Comparison of ENCODE assay signal across 8 cellular contexts in the genomic region with DNA sequence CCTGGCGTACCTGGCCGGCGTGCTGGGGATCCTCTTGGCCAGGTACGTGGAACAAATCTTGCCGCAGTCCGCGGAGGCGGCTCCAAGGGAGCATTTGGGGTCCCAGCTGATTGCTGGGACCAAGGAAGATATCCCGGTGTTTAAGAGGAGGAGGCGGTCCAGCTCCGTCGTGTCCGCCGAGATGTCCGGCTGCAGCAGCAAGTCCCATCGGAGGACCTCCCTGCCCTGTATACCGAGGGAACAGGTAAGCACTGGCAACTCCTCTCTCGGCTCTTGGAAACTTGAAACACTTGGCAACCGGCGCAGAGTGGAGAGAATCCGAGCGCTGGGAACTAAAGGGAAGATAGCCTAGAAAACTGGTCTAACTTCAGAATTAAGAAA. TPM values are rescaled to one million over a fixed set of nuclear protein-coding genes. Genes with fewer than 3 reads are reported as not detected.
DNase-seq lines count a peak whose midpoint lies in the region; ATAC-seq and TF ChIP-seq lines count a peak whose summit lies in the region.

No MANE protein-coding gene starts in this region.

- H3K9me3 Mint-ChIP-seq in WTC11 = no peaks in the 10 kb centered on the region

- 2% methylated on average over 22 of the region's 22 CpGs for WGBS in right cardiac atrium

- H3K9me3 ChIP-seq in ES-I3 (ENCODE audit: control insufficient read depth, insufficient read depth, low read length) (no peaks in the 10 kb centered on the region), right cardiac atrium (ENCODE audit: control insufficient read depth, low read length) (no peaks in the 10 kb centered on the region)

- H3K27ac Mint-ChIP-seq in WTC11 = no peak overlapping the region; the same call in 1 of the 2 replicates

- intact Hi-C loops in right cardiac atrium (cut with DNase I) = loop anchor here in 1 of 4 donors (10.0 kb wide), 2 partner anchors 375 to 455 kb away; no protein-coding TSS in a partner anchor

- peak overlapping the region; percentile 95 for H3K4me3 Mint-ChIP-seq in WTC11

- peaks cover 21% of the 10 kb centered on the region for H3K4me1 Mint-ChIP-seq in WTC11

- ATAC-seq in WTC11 (peak; percentile 25), right cardiac atrium (peak; percentile 16 to 27), HG03280 (IDR thresholded peaks at IDR 0.05; ENCODE audit: unreplicated experiment) (no peak), GM21390 (IDR thresholded peaks at IDR 0.05; ENCODE audit: unreplicated experiment) (no peak), HG03521 (IDR thresholded peaks at IDR 0.05; ENCODE audit: unreplicated experiment) (no peak)

- H3K36me3 Mint-ChIP-seq in WTC11 = no peaks in the 10 kb centered on the region

- DNase-seq in WTC11 (ENCODE audit: low spot score) (peak; percentile 47), right cardiac atrium (peak in 2 of 3 donors; percentile 71 to 74), NCI-H1694 treated with DMSO at 0.1 percent for 48 hours (lab: John Stamatoyannopoulos, UW) (no peak)

- H3K9ac ChIP-seq in ES-I3 (ENCODE audit: low read depth, low read length) (peak overlapping the region; percentile 66; the same call in 1 of the 2 replicates), rectal smooth muscle tissue (ENCODE audit: low read length) (peak overlapping the region; percentile 45)

- no peaks in the 10 kb centered on the region for H3K27me3 ChIP-seq in right cardiac atrium (ENCODE audit: control insufficient read depth, insufficient read depth)
- no peaks in the 10 kb centered on the region for H3K27me3 ChIP-seq in rectal smooth muscle tissue (ENCODE audit: control insufficient read depth, insufficient read depth, low read length)

- no peak for TF ChIP-seq CTCF in WTC11 (IDR thresholded peaks at IDR 0.05)

- peaks cover 16% of the 10 kb centered on the region for H3K27me3 Mint-ChIP-seq in WTC11 (ENCODE audit: low read depth)

- H3K27ac ChIP-seq in right cardiac atrium (ENCODE audit: low read length) (peak overlapping the region; percentile 90), rectal smooth muscle tissue (ENCODE audit: low read depth, low read length) (peak overlapping the region; percentile 76)

- H3K4me1 ChIP-seq in ES-I3 (ENCODE audit: insufficient read depth, low read length) = no peaks in the 10 kb centered on the region
- H3K4me1 ChIP-seq in right cardiac atrium (ENCODE audit: control insufficient read depth, insufficient read depth, low read length) = no peaks in the 10 kb centered on the region
- H3K4me1 ChIP-seq in rectal smooth muscle tissue (ENCODE audit: control insufficient read depth, insufficient read depth, low read length) = peaks cover 5% of the 10 kb centered on the region

- CTCF ChIA-PET in WTC11 (lab: Charles Lee) = interaction anchor here (0.9 to 2.0 kb wide), 2 partner anchors 108 to 255 kb away, joined by 3 to 5 read pairs; no protein-coding TSS in a partner anchor

- POLR2A ChIA-PET in WTC11 (lab: Charles Lee) = interaction anchor here (0.7 kb wide), 2 partner anchors 398 to 1218 kb away, joined by 3 to 5 read pairs; no protein-coding TSS in a partner anchor

- H3K4me3 ChIP-seq in right cardiac atrium (ENCODE audit: low read length) (peak overlapping the region; percentile 58), rectal smooth muscle tissue (ENCODE audit: low read length) (peak overlapping the region; percentile 89)

- H3K36me3 ChIP-seq in ES-I3 (ENCODE audit: insufficient read depth, low read length) = no peaks in the 10 kb centered on the region
- no peaks in the 10 kb centered on the region for H3K36me3 ChIP-seq in rectal smooth muscle tissue (ENCODE audit: control insufficient read depth, insufficient read depth, low read length)

TF ChIP-seq in WTC11, 78 proteins besides CTCF, POLR2A, EP300 and RAD21 (continues in another document):
- TF ChIP-seq PRRX2 (CRISPR knock-in tag; IDR thresholded peaks at IDR 0.05) = no peak
- no peak for TF ChIP-seq ZNF219 (CRISPR knock-in tag; IDR thresholded peaks at IDR 0.05; ENCODE audit: borderline replicate concordance)
- TF ChIP-seq, protein P1, sequence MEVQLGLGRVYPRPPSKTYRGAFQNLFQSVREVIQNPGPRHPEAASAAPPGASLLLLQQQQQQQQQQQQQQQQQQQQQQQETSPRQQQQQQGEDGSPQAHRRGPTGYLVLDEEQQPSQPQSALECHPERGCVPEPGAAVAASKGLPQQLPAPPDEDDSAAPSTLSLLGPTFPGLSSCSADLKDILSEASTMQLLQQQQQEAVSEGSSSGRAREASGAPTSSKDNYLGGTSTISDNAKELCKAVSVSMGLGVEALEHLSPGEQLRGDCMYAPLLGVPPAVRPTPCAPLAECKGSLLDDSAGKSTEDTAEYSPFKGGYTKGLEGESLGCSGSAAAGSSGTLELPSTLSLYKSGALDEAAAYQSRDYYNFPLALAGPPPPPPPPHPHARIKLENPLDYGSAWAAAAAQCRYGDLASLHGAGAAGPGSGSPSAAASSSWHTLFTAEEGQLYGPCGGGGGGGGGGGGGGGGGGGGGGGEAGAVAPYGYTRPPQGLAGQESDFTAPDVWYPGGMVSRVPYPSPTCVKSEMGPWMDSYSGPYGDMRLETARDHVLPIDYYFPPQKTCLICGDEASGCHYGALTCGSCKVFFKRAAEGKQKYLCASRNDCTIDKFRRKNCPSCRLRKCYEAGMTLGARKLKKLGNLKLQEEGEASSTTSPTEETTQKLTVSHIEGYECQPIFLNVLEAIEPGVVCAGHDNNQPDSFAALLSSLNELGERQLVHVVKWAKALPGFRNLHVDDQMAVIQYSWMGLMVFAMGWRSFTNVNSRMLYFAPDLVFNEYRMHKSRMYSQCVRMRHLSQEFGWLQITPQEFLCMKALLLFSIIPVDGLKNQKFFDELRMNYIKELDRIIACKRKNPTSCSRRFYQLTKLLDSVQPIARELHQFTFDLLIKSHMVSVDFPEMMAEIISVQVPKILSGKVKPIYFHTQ (CRISPR knock-in tag; IDR thresholded peaks at IDR 0.05) = no peak
- no peak for TF ChIP-seq TEAD4 (CRISPR knock-in tag; IDR thresholded peaks at IDR 0.05)
- no peak for TF ChIP-seq ZNF263 (CRISPR knock-in tag; IDR thresholded peaks at IDR 0.05; ENCODE audit: low read depth)
- TF ChIP-seq, protein P2, sequence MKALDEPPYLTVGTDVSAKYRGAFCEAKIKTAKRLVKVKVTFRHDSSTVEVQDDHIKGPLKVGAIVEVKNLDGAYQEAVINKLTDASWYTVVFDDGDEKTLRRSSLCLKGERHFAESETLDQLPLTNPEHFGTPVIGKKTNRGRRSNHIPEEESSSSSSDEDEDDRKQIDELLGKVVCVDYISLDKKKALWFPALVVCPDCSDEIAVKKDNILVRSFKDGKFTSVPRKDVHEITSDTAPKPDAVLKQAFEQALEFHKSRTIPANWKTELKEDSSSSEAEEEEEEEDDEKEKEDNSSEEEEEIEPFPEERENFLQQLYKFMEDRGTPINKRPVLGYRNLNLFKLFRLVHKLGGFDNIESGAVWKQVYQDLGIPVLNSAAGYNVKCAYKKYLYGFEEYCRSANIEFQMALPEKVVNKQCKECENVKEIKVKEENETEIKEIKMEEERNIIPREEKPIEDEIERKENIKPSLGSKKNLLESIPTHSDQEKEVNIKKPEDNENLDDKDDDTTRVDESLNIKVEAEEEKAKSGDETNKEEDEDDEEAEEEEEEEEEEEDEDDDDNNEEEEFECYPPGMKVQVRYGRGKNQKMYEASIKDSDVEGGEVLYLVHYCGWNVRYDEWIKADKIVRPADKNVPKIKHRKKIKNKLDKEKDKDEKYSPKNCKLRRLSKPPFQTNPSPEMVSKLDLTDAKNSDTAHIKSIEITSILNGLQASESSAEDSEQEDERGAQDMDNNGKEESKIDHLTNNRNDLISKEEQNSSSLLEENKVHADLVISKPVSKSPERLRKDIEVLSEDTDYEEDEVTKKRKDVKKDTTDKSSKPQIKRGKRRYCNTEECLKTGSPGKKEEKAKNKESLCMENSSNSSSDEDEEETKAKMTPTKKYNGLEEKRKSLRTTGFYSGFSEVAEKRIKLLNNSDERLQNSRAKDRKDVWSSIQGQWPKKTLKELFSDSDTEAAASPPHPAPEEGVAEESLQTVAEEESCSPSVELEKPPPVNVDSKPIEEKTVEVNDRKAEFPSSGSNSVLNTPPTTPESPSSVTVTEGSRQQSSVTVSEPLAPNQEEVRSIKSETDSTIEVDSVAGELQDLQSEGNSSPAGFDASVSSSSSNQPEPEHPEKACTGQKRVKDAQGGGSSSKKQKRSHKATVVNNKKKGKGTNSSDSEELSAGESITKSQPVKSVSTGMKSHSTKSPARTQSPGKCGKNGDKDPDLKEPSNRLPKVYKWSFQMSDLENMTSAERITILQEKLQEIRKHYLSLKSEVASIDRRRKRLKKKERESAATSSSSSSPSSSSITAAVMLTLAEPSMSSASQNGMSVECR (CRISPR knock-in tag; IDR thresholded peaks at IDR 0.05; ENCODE audit: borderline replicate concordance) = no peak
- TF ChIP-seq ELF4 (CRISPR knock-in tag; IDR thresholded peaks at IDR 0.05; ENCODE audit: low read depth) = no peak
- TF ChIP-seq KAT7 (CRISPR knock-in tag; IDR thresholded peaks at IDR 0.05; ENCODE audit: borderline replicate concordance) = 0 out of 2 replicates have a peak, but pooled peaks have one; percentile 58
- TF ChIP-seq, protein P3, sequence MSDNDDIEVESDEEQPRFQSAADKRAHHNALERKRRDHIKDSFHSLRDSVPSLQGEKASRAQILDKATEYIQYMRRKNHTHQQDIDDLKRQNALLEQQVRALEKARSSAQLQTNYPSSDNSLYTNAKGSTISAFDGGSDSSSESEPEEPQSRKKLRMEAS (CRISPR knock-in tag; IDR thresholded peaks at IDR 0.05) = 0 out of 2 replicates have a peak, but pooled peaks have one; percentile 1
- no peak for TF ChIP-seq CBFB (CRISPR knock-in tag; IDR thresholded peaks at IDR 0.05; ENCODE audit: low read depth)
- TF ChIP-seq, protein P4, sequence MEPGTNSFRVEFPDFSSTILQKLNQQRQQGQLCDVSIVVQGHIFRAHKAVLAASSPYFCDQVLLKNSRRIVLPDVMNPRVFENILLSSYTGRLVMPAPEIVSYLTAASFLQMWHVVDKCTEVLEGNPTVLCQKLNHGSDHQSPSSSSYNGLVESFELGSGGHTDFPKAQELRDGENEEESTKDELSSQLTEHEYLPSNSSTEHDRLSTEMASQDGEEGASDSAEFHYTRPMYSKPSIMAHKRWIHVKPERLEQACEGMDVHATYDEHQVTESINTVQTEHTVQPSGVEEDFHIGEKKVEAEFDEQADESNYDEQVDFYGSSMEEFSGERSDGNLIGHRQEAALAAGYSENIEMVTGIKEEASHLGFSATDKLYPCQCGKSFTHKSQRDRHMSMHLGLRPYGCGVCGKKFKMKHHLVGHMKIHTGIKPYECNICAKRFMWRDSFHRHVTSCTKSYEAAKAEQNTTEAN (CRISPR knock-in tag; IDR thresholded peaks at IDR 0.05) = no peak

RNA-seq across cellular contexts. Expression of a gene that starts 1.7 kb away (rescaled TPM):
- total RNA-seq in WTC11 (2021) (2.2 to 2.8 TPM (median 2.3 TPM) in 3 replicates), right cardiac atrium (100 to 1,000 TPM in 2 of 4 donors, 10 to 100 TPM in 2; 85.8 to 156 (median 100) TPM)
- polyA plus RNA-seq in right cardiac atrium = 29.9 TPM

Comparison
In these comparisons a context has a peak if more than half of its experiments do, and no peak if none do; other contexts are left out.
1. ATAC-seq: peak in WTC11 (single experiment) and right cardiac atrium (2 of 2); none in HG03280 (single experiment), GM21390 (single experiment) and HG03521 (single experiment).
2. RNA of a gene that starts 1.7 kb away (total RNA-seq): 85.8 to 156 TPM in right cardiac atrium; 2.2 to 2.8 TPM in WTC11; every median in the first group is over 10 times any median in the second.